ENCODE assay signal across 2 cellular contexts in the genomic region with DNA sequence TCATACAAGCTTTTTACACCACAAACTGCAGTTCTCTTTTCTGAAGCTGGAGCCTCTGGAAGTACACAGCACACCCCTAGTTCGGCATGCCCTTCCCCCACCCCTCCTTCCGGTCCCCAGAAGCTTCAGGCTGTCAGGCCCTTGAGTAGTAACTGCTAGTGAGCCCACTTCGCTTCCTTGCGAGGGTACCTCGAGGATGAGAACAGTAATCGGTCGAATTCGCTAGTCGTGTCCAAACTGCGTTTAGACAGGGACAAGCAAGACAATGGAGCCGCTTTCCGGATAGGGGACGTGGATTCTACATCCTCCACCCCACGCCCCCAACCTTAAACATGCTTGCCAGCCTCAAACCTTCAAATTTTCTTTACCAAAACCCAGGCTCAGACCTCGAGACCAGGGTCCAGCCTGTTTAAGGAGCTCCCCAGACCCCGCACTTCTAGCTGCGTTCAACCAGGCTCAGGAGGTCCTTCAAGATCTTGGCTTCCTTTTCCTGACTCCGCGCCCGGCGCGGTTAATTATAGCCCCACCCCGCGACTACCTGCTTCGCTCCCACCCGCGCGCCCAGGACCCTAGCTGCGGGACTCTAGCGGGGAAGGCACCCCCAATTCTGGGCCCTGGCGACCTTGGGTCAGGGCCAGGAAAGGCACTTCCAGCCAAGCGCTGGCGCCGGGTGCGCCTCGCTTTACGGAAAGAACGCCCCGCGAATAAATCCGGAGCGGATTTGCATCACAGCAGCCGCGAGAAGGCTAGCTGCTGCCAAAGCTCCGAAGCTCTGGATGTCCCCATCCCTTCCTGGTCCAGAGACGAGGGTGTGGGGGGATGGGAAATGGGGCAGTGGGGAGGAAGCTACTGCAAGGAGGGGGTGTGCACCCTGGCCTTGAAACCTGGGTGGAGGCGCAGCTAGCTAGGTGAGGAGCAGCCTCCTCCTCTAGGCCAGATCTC.
TF ChIP-seq lines count a peak whose summit lies in the region.

No MANE protein-coding gene starts in this region.

TF ChIP-seq in SK-N-SH, 30 proteins besides CTCF, POLR2A, EP300 and RAD21 (continued from another document):
- TF ChIP-seq IRF3 (IDR thresholded peaks at IDR 0.05; ENCODE audit: low read depth, low read length) (no peak), RFX5 (IDR thresholded peaks at IDR 0.05; ENCODE audit: low read length) (no peak), TAF1 (IDR thresholded peaks at IDR 0.05; ENCODE audit: borderline replicate concordance, low read depth, low read length) (no peak), TCF12 (IDR thresholded peaks at IDR 0.05) (no peak), YY1 (IDR thresholded peaks at IDR 0.05; ENCODE audit: low read depth) (no peak), EZH2phosphoT487 (IDR thresholded peaks at IDR 0.05; ENCODE audit: borderline replicate concordance, low read depth) (no peak), ZBTB33 (IDR thresholded peaks at IDR 0.05; ENCODE audit: borderline replicate concordance, low read depth) (no peak)
TF ChIP-seq in SK-N-SH: peak in this region for 0.

TF ChIP-seq in SK-N-SH treated with all-trans-retinoic acid at 6 μM for 48 hours, 23 proteins besides CTCF, POLR2A, EP300 and RAD21 (continued from another document):
- TF ChIP-seq, protein P1, sequence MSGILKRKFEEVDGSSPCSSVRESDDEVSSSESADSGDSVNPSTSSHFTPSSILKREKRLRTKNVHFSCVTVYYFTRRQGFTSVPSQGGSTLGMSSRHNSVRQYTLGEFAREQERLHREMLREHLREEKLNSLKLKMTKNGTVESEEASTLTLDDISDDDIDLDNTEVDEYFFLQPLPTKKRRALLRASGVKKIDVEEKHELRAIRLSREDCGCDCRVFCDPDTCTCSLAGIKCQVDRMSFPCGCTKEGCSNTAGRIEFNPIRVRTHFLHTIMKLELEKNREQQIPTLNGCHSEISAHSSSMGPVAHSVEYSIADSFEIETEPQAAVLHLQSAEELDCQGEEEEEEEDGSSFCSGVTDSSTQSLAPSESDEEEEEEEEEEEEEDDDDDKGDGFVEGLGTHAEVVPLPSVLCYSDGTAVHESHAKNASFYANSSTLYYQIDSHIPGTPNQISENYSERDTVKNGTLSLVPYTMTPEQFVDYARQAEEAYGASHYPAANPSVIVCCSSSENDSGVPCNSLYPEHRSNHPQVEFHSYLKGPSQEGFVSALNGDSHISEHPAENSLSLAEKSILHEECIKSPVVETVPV (CRISPR knock-in tag; IDR thresholded peaks at IDR 0.05) = no peak
- TF ChIP-seq GLIS3 (CRISPR knock-in tag; IDR thresholded peaks at IDR 0.05) (no peak), ZFP3 (CRISPR knock-in tag; IDR thresholded peaks at IDR 0.05) (no peak), TOX (CRISPR knock-in tag; IDR thresholded peaks at IDR 0.05; ENCODE audit: borderline replicate concordance) (no peak), ZNF565 (CRISPR knock-in tag; conservative IDR thresholded peaks at IDR 0.05; ENCODE audit: low read depth) (no peak), ZC3H10 (CRISPR knock-in tag; IDR thresholded peaks at IDR 0.05) (no peak), PPARA (CRISPR knock-in tag; IDR thresholded peaks at IDR 0.05; ENCODE audit: borderline replicate concordance) (no peak), OSR1 (CRISPR knock-in tag; IDR thresholded peaks at IDR 0.05) (no peak), CSDC2 (CRISPR knock-in tag; IDR thresholded peaks at IDR 0.05) (no peak)
